In the genomic region with DNA sequence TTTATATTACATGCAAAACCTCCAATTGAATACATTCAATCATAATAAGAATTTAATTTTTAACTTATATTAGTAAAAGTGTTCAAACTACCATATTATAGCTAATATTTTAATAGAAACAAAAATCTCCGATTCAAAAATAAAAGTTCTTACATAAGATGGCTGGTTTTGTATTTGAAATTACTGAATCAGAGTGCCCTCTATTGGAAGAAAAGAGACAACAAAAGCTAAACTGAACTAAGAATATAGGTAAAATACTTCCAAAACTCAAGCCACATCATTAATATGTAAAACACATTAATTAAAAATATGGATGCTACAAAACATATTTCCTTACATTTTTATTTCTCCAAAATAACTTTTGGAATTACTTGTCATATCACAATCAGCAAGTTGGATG, we compare ENCODE assay signal across 8 cellular contexts.
DNase-seq lines count a peak whose midpoint lies in the region; ATAC-seq and TF ChIP-seq lines count a peak whose summit lies in the region.

No MANE protein-coding gene starts in this region.

- CTCF ChIA-PET in PC-3 (lab: Charles Lee), result interaction anchor here (0.5 to 1.1 kb wide), 6 partner anchors 35 to 724 kb away, joined by 3 to 5 read pairs (median 4); no protein-coding TSS in a partner anchor
- CTCF ChIA-PET in T-cell (lab: Charles Lee), result no interaction called here
- CTCF ChIA-PET in activated CD4-positive, alpha-beta memory T cell treated with anti-CD3 and anti-CD28 coated beads for 36 hours (lab: Charles Lee), result interaction anchor here (2.4 kb wide), 1 partner anchor 724 kb away, joined by 9 read pairs; no protein-coding TSS in a partner anchor

- POLR2A ChIA-PET in PC-3 (lab: Charles Lee; ENCODE audit: unreplicated experiment) (interaction anchor here (0.6 kb wide), 1 partner anchor 116 kb away, joined by 3 read pairs; no protein-coding TSS in a partner anchor), T-cell (lab: Charles Lee) (no interaction called here)
- POLR2A ChIA-PET in activated CD4-positive, alpha-beta memory T cell treated with anti-CD3 and anti-CD28 coated beads for 36 hours (lab: Charles Lee), result no interaction called here

- no peak overlapping the region for H3K27ac Mint-ChIP-seq in T-cell
- no peak overlapping the region for H3K27ac Mint-ChIP-seq in activated CD4-positive, alpha-beta memory T cell treated with anti-CD3 and anti-CD28 coated beads for 36 hours

- H3K9me3 ChIP-seq in left ventricle myocardium inferior (replicated peaks) (no peaks in the 10 kb centered on the region), right cardiac atrium (ENCODE audit: control insufficient read depth, low read length) (no peaks in the 10 kb centered on the region), PC-3 (ENCODE audit: low read length) (no peaks in the 10 kb centered on the region)

- H3K27me3 ChIP-seq in left ventricle myocardium inferior (ENCODE audit: low read depth) (no peaks in the 10 kb centered on the region), right cardiac atrium (ENCODE audit: control insufficient read depth, insufficient read depth) (no peaks in the 10 kb centered on the region), PC-3 (ENCODE audit: low read length) (no peaks in the 10 kb centered on the region)

- no peaks in the 10 kb centered on the region for H3K4me1 ChIP-seq in left ventricle myocardium inferior
- H3K4me1 ChIP-seq in right cardiac atrium (ENCODE audit: control insufficient read depth, insufficient read depth, low read length), result no peaks in the 10 kb centered on the region
- peaks cover 16% of the 10 kb centered on the region for H3K4me1 ChIP-seq in PC-3 (ENCODE audit: insufficient read depth, low read length)

- DNase-seq in left ventricle myocardium inferior (no peak), right cardiac atrium (no peak), PC-3 (peak; percentile 53), foreskin fibroblast (peak in 1 of 2 donors; percentile 2), T-cell (no peak)
- DNase-seq in activated naive CD4-positive, alpha-beta T cell treated with Interleukin-2 at 50 U/mL for 16 hours, result no peak
- no peak for DNase-seq in activated CD4-positive, alpha-beta memory T cell treated with anti-CD3 and anti-CD28 coated beads for 36 hours
- DNase-seq in stimulated activated naive CD8-positive, alpha-beta T cell treated with anti-CD3 and anti-CD28 coated beads, Interleukin-15, Interleukin-2, amounts not matched to agents 100 U/mL and 50 U/mL, for 24 hours, result no peak

- peak overlapping the region; percentile 35 for H3K4me3 ChIP-seq in left ventricle myocardium inferior
- no peak overlapping the region for H3K4me3 ChIP-seq in right cardiac atrium (ENCODE audit: low read length)
- no peak overlapping the region for H3K4me3 ChIP-seq in PC-3 (ENCODE audit: low read length)
- H3K4me3 ChIP-seq in foreskin fibroblast (ENCODE audit: low read depth in 1 of 2, low read length in 2 of 2), result no peak overlapping the region

- no peak overlapping the region for H2AFZ ChIP-seq in PC-3 (ENCODE audit: low read length)

- no peaks in the 10 kb centered on the region for H3K4me1 Mint-ChIP-seq in T-cell
- H3K4me1 Mint-ChIP-seq in activated CD4-positive, alpha-beta memory T cell treated with anti-CD3 and anti-CD28 coated beads for 36 hours (ENCODE audit: low read depth), result no peaks in the 10 kb centered on the region

- intact Hi-C loops in left ventricle myocardium inferior (cut with micrococcal nuclease) (no loop called here), right cardiac atrium (cut with DNase I) (loop anchor here in 1 of 4 donors (5.0 kb wide), 1 partner anchor 726 kb away; no protein-coding TSS in a partner anchor), PC-3 (cut with micrococcal nuclease) (loop anchor here (1.0 to 2.0 kb wide), 3 partner anchors 109 to 725 kb away; no protein-coding TSS in a partner anchor)
- intact Hi-C loops in activated CD4-positive, alpha-beta memory T cell treated with anti-CD3 and anti-CD28 coated beads for 36 hours (cut with micrococcal nuclease), result loop anchor here (5.0 kb wide), 1 partner anchor 726 kb away; no protein-coding TSS in a partner anchor

- no peak overlapping the region for H3K9ac ChIP-seq in PC-3 (ENCODE audit: low read length)

- no peaks in the 10 kb centered on the region for H3K27me3 Mint-ChIP-seq in T-cell
- H3K27me3 Mint-ChIP-seq in activated CD4-positive, alpha-beta memory T cell treated with anti-CD3 and anti-CD28 coated beads for 36 hours, result no peaks in the 10 kb centered on the region

- 0 out of 2 replicates have a peak overlapping the region, but pooled peaks have one; percentile 5 for H3K4me2 ChIP-seq in PC-3 (ENCODE audit: low read length)

- no peaks in the 10 kb centered on the region for H3K36me3 ChIP-seq in left ventricle myocardium inferior
- H3K36me3 ChIP-seq in PC-3 (ENCODE audit: low read depth, low read length), result no peaks in the 10 kb centered on the region

- no TSS peak for BruUV-seq in PC-3 (replicated peaks; lab: Mats Ljungman, UMichigan)

- peak; percentile 48 for TF ChIP-seq CTCF in left ventricle myocardium inferior (IDR thresholded peaks at IDR 0.05; ENCODE audit: borderline replicate concordance)
- peak; percentile 72 for TF ChIP-seq CTCF in PC-3 (conservative IDR thresholded peaks at IDR 0.05; ENCODE audit: low read depth, low read length)
- peak; percentile 30 for TF ChIP-seq CTCF in foreskin fibroblast (IDR thresholded peaks at IDR 0.05; ENCODE audit: low read depth, low read length)

- no peak for ATAC-seq in right cardiac atrium
- no peak for ATAC-seq in PC-3
- no peak for ATAC-seq in T-cell (replicated peaks in 1 of 4)
- ATAC-seq in stimulated activated naive CD8-positive, alpha-beta T cell treated with anti-CD3 and anti-CD28 coated beads, Interleukin-15, Interleukin-2, amounts not matched to agents 100 U/mL and 50 U/mL, for 24 hours, result no peak

- H3K4me3 Mint-ChIP-seq in T-cell, result no peak overlapping the region
- no peak overlapping the region for H3K4me3 Mint-ChIP-seq in activated CD4-positive, alpha-beta memory T cell treated with anti-CD3 and anti-CD28 coated beads for 36 hours

- H3K9me2 ChIP-seq in PC-3 (replicated peaks; ENCODE audit: low read length), result no peaks in the 10 kb centered on the region

- H3F3A ChIP-seq in PC-3 (ENCODE audit: low read length, unreplicated experiment), result no peaks in the 10 kb centered on the region

- H3K9me3 Mint-ChIP-seq in T-cell, result peaks cover 3 to 9% (median 5%) of the 10 kb centered on the region in 3 donors
- no peaks in the 10 kb centered on the region for H3K9me3 Mint-ChIP-seq in activated CD4-positive, alpha-beta memory T cell treated with anti-CD3 and anti-CD28 coated beads for 36 hours

- no peaks in the 10 kb centered on the region for H4K20me1 ChIP-seq in PC-3 (ENCODE audit: low read length)

- no peaks in the 10 kb centered on the region for H3K79me2 ChIP-seq in PC-3 (ENCODE audit: low read length)

- no peaks in the 10 kb centered on the region for H3K36me3 Mint-ChIP-seq in T-cell
- H3K36me3 Mint-ChIP-seq in activated CD4-positive, alpha-beta memory T cell treated with anti-CD3 and anti-CD28 coated beads for 36 hours, result no peaks in the 10 kb centered on the region

- H3K27ac ChIP-seq in left ventricle myocardium inferior (replicated peaks), result no peak overlapping the region
- no peak overlapping the region for H3K27ac ChIP-seq in right cardiac atrium (ENCODE audit: low read length)
- no peak overlapping the region for H3K27ac ChIP-seq in PC-3 (ENCODE audit: low read length)

- WGBS in right cardiac atrium, result 14% methylated on average over 1 of the region's 1 CpG

Comparison
In these comparisons a context has a peak if more than half of its experiments do, and no peak if none do; other contexts are left out.
1. CTCF ChIA-PET loops: an anchor here in PC-3 (0.5 to 1.1 kb wide) and activated CD4-positive, alpha-beta memory T cell treated with anti-CD3 and anti-CD28 coated beads for 36 hours (2.4 kb wide); none called in T-cell.